In genomic region chr22:43812890-43813289, GRCh38 we compare ENCODE assay signal across 8 cellular contexts. TPM values are rescaled to one million over a fixed set of nuclear protein-coding genes. Genes with fewer than 3 reads are reported as not detected.
DNase-seq lines count a peak whose midpoint lies in the region; ATAC-seq and TF ChIP-seq lines count a peak whose summit lies in the region.

No MANE protein-coding gene starts in this region.

- no peak overlapping the region for H3K4ac ChIP-seq in trophoblast cell (ENCODE audit: low read depth, low read length)

- H2BK120ac ChIP-seq in trophoblast cell (ENCODE audit: insufficient read depth, low read length, poor library complexity), result no peak overlapping the region

- peak overlapping the region; percentile 56 for H4K91ac ChIP-seq in trophoblast cell (ENCODE audit: low read depth, low read length)

- H2AFZ ChIP-seq in PC-9 (peak overlapping the region; percentile 100), trophoblast cell (ENCODE audit: insufficient read depth, low read length, poor library complexity) (no peak overlapping the region)

- H2BK12ac ChIP-seq in trophoblast cell (ENCODE audit: low read length), result no peak overlapping the region

- H3K9me3 ChIP-seq in DOHH2 (ENCODE audit: control insufficient read depth, insufficient read depth, low read length), result no peaks in the 10 kb centered on the region
- no peaks in the 10 kb centered on the region for H3K9me3 ChIP-seq in PC-9 (ENCODE audit: insufficient read depth, low read depth)
- H3K9me3 ChIP-seq in esophagus (ENCODE audit: control insufficient read depth in 2 of 2, insufficient read depth in 1 of 2, low read depth in 1 of 2, low read length in 1 of 2), result no peaks in the 10 kb centered on the region
- peaks cover 2% of the 10 kb centered on the region for H3K9me3 ChIP-seq in trophoblast cell (ENCODE audit: insufficient read depth, low read depth, low read length)

- DNase-seq in PC-9, result no peak
- no peak for DNase-seq in trophoblast cell
- no peak for DNase-seq in COR-L47 (lab: John Stamatoyannopoulos, UW)
- DNase-seq in NCI-H226, result no peak

- intact Hi-C loops in PC-9 (cut with micrococcal nuclease; ENCODE audit: unreplicated experiment), result no loop called here

- H3K9me2 ChIP-seq in DOHH2 (replicated peaks; ENCODE audit: control insufficient read depth, low read length), result no peaks in the 10 kb centered on the region
- H3K9me2 ChIP-seq in PC-9 (ENCODE audit: insufficient read depth), result no peaks in the 10 kb centered on the region

- no peak overlapping the region for H3K18ac ChIP-seq in trophoblast cell (ENCODE audit: low read length)

- peak overlapping the region; percentile 90 for H3K9ac ChIP-seq in trophoblast cell (ENCODE audit: low read length)

- peaks cover 15% of the 10 kb centered on the region for H3K4me1 ChIP-seq in DOHH2 (ENCODE audit: control insufficient read depth, low read length)
- 0 out of 2 replicates have a peak, but pooled peaks cover 12% of the 10 kb centered on the region for H3K4me1 ChIP-seq in PC-9 (replicated peaks; ENCODE audit: insufficient read depth)
- peaks cover 5 to 8% of the 10 kb centered on the region in 2 donors for H3K4me1 ChIP-seq in esophagus (ENCODE audit: control insufficient read depth in 2 of 2, insufficient read depth in 2 of 2, low read length in 1 of 2)
- peaks cover 6 to 9% of the 10 kb centered on the region in 2 experiments for H3K4me1 ChIP-seq in trophoblast cell (ENCODE audit: control insufficient read depth in 1 of 2, insufficient read depth in 2 of 2, low read length in 2 of 2)

- H2AK5ac ChIP-seq in trophoblast cell (ENCODE audit: low read length), result no peak overlapping the region

- no peak for ATAC-seq in HG03135 (IDR thresholded peaks at IDR 0.05; ENCODE audit: unreplicated experiment)
- no peak for ATAC-seq in GM19023 (IDR thresholded peaks at IDR 0.05; ENCODE audit: unreplicated experiment)

- peak overlapping the region; percentile 99 for H3K4me2 ChIP-seq in DOHH2 (ENCODE audit: low read length)
- peak overlapping the region; percentile 96 for H3K4me2 ChIP-seq in PC-9
- H3K4me2 ChIP-seq in trophoblast cell (ENCODE audit: low read length), result peak overlapping the region; percentile 81

- H4K20me1 ChIP-seq in DOHH2 (ENCODE audit: control insufficient read depth, insufficient read depth, low read depth, low read length) (no peaks in the 10 kb centered on the region), PC-9 (ENCODE audit: insufficient read depth) (no peaks in the 10 kb centered on the region)

- POLR2A ChIA-PET in PC-9 (lab: Charles Lee; ENCODE audit: unreplicated experiment), result no interaction called here

- TF ChIP-seq CTCF in DOHH2 (IDR thresholded peaks at IDR 0.05; ENCODE audit: low read depth, low read length, poor library complexity, severe bottlenecking) (no peak), PC-9 (conservative IDR thresholded peaks at IDR 0.05) (no peak)

- H3K79me2 ChIP-seq in DOHH2 (ENCODE audit: control insufficient read depth, low read length), result peaks cover 13% of the 10 kb centered on the region
- H3K79me2 ChIP-seq in PC-9 (ENCODE audit: low read depth), result peaks cover 6% of the 10 kb centered on the region; the same call in 1 of the 2 replicates
- H3K79me2 ChIP-seq in trophoblast cell (ENCODE audit: control insufficient read depth, insufficient read depth, low read length, poor library complexity), result peaks cover 3% of the 10 kb centered on the region

- no peak overlapping the region for H3K23ac ChIP-seq in trophoblast cell (ENCODE audit: low read length)

- H3K79me1 ChIP-seq in trophoblast cell (ENCODE audit: low read length), result peaks cover 4% of the 10 kb centered on the region

- H4K8ac ChIP-seq in trophoblast cell (ENCODE audit: low read depth, low read length), result peak overlapping the region; percentile 98

- H3K14ac ChIP-seq in trophoblast cell (ENCODE audit: low read length), result no peak overlapping the region

- CTCF ChIA-PET in PC-9 (lab: Charles Lee), result interaction anchor here (0.6 kb wide), 1 partner anchor 14 kb away, joined by 4 read pairs; no protein-coding TSS in a partner anchor

- H3F3A ChIP-seq in DOHH2 (ENCODE audit: control insufficient read depth, insufficient read depth) (peaks cover 4% of the 10 kb centered on the region; the same call in 1 of the 2 replicates), PC-9 (ENCODE audit: insufficient read depth, low read depth) (no peaks in the 10 kb centered on the region; the same call in 1 of the 2 replicates)

- no peak overlapping the region for H4K12ac ChIP-seq in trophoblast cell (ENCODE audit: low read depth, low read length)

- H3K27me3 ChIP-seq in DOHH2 (ENCODE audit: control insufficient read depth, low read length), result peaks cover under 1% of the 10 kb centered on the region; the same call in 1 of the 2 replicates
- H3K27me3 ChIP-seq in PC-9 (ENCODE audit: insufficient read depth, low read depth), result no peaks in the 10 kb centered on the region
- no peaks in the 10 kb centered on the region for H3K27me3 ChIP-seq in esophagus (ENCODE audit: control insufficient read depth in 1 of 2, insufficient read depth in 2 of 2, low read length in 2 of 2)
- no peaks in the 10 kb centered on the region for H3K27me3 ChIP-seq in trophoblast cell (ENCODE audit: insufficient read depth, low read length)

- H3K4me3 ChIP-seq in DOHH2 (ENCODE audit: low read length) (peak overlapping the region; percentile 99), PC-9 (peak overlapping the region; percentile 89), esophagus (ENCODE audit: low read depth in 1 of 2, low read length in 2 of 2) (peak overlapping the region; percentile 87 to 89), trophoblast cell (ENCODE audit: low read depth, low read length) (peak overlapping the region; percentile 75)

- H3K36me3 ChIP-seq in DOHH2 (ENCODE audit: control insufficient read depth, low read length) (peaks cover 4% of the 10 kb centered on the region; the same call in 1 of the 2 replicates), PC-9 (ENCODE audit: low read depth) (no peaks in the 10 kb centered on the region), esophagus (ENCODE audit: control insufficient read depth in 2 of 2, insufficient read depth in 2 of 2, low read length in 1 of 2) (no peaks in the 10 kb centered on the region), trophoblast cell (ENCODE audit: control insufficient read depth in 1 of 2, insufficient read depth in 2 of 2, low read length in 2 of 2) (no peaks in the 10 kb centered on the region)

- H3K27ac ChIP-seq in DOHH2 (ENCODE audit: low read depth, low read length), result no peak overlapping the region
- no peak overlapping the region for H3K27ac ChIP-seq in PC-9
- H3K27ac ChIP-seq in esophagus (ENCODE audit: low read depth in 2 of 2, low read length in 1 of 2), result peak overlapping the region in 1 of 2 donors; percentile 66
- no peak overlapping the region for H3K27ac ChIP-seq in trophoblast cell (ENCODE audit: low read depth, low read length)

- no peak overlapping the region for H2BK5ac ChIP-seq in trophoblast cell (ENCODE audit: low read depth, low read length, poor library complexity)

- no TSS peak for BruUV-seq in PC-9 (replicated peaks; lab: Mats Ljungman, UMichigan)

- 14 to 19% methylated on average over 6 of the region's 6 CpGs for WGBS in esophagus, 2 donors
- no CpG with 5 or more reads among the region's 6 CpGs for WGBS in trophoblast cell (ENCODE audit: extremely low coverage, insufficient coverage, insufficient read length)

RNA-seq across cellular contexts. Expression of gene EFCAB6, which starts 0.8 kb away (rescaled TPM):
- total RNA-seq in PC-9 (2021), result 2.3 and 2.5 TPM in 2 replicates
- under 1 TPM; 0.24 to 0.29 TPM for polyA plus RNA-seq in esophagus
- 0.25 and 0.26 TPM in 2 replicates for polyA plus RNA-seq in trophoblast cell (2013)

RNA-seq across cellular contexts. Expression of gene SULT4A1, which starts 49.4 kb away (rescaled TPM):
- total RNA-seq in PC-9 (2021), result 3.2 and 3.4 TPM in 2 replicates
- under 1 TPM in 1 of 2 donors, not detected in 1; 0.01 TPM for polyA plus RNA-seq in esophagus
- polyA plus RNA-seq in trophoblast cell (2013), result 0.25 and 0.46 TPM in 2 replicates
